ENCODE assay signal across 1 cellular context in the genomic region with DNA sequence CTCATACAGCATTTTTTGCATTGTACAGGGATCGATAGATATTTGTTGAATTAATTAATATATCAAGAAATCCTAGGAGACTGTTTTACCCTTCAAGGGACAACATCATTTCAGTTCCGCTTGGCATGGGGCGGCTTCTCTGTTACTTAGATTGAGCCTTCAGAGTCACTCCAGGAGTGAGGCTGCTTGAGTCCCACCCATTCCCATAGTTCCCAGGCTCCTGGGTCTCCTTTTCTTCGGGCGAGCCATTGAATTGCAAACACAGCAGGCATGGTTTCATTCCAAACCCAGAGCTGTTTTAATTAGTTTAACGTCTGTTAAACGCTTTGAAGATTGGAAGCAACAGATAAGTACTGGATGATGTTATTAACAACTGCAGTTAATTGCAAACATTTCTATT.
TF ChIP-seq lines count a peak whose summit lies in the region.

No MANE protein-coding gene starts in this region.

TF ChIP-seq in WTC11, 78 proteins besides CTCF, POLR2A, EP300 and RAD21 (continued from another document):
- TF ChIP-seq, protein P1, sequence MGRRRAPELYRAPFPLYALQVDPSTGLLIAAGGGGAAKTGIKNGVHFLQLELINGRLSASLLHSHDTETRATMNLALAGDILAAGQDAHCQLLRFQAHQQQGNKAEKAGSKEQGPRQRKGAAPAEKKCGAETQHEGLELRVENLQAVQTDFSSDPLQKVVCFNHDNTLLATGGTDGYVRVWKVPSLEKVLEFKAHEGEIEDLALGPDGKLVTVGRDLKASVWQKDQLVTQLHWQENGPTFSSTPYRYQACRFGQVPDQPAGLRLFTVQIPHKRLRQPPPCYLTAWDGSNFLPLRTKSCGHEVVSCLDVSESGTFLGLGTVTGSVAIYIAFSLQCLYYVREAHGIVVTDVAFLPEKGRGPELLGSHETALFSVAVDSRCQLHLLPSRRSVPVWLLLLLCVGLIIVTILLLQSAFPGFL (CRISPR knock-in tag; IDR thresholded peaks at IDR 0.05; ENCODE audit: borderline replicate concordance) = no peak
- TF ChIP-seq, protein P2, sequence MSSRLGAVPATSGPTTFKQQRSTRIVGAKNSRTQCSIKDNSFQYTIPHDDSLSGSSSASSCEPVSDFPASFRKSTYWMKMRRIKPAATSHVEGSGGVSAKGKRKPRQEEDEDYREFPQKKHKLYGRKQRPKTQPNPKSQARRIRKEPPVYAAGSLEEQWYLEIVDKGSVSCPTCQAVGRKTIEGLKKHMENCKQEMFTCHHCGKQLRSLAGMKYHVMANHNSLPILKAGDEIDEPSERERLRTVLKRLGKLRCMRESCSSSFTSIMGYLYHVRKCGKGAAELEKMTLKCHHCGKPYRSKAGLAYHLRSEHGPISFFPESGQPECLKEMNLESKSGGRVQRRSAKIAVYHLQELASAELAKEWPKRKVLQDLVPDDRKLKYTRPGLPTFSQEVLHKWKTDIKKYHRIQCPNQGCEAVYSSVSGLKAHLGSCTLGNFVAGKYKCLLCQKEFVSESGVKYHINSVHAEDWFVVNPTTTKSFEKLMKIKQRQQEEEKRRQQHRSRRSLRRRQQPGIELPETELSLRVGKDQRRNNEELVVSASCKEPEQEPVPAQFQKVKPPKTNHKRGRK (CRISPR knock-in tag; IDR thresholded peaks at IDR 0.05; ENCODE audit: borderline replicate concordance) = no peak
